7 cellular contexts compared by ENCODE assay signal in genomic region chr20:22746957-22747356, GRCh38.
"Had no signal": no experiment of that assay in that cellular context is flagged by ENCODE, and none has a peak within 500 bp of the region (broad histone marks: within the 10 kb centered on the region; RNA-seq: fewer than 3 reads in every experiment).

No MANE protein-coding gene starts in this region.

- DNase-seq: IMR-90, KBM-7, KG1 had no signal

- H3K4me3 ChIP-seq: K562 had no signal

- FAIRE-seq: HepG2, HTR-8/SVneo, K562 had no signal

- H3K27ac ChIP-seq: HL-60 had no signal

- ATAC-seq: HepG2, K562 had no signal
